Comparison of ENCODE assay signal across 20 cellular contexts in genomic region chr9:7739595-7739994, GRCh38. TPM values are rescaled to one million over a fixed set of nuclear protein-coding genes. Genes with fewer than 3 reads are reported as not detected.
DNase-seq lines count a peak whose midpoint lies in the region; ATAC-seq, FAIRE-seq and TF ChIP-seq lines count a peak whose summit lies in the region.
"Had no signal": no experiment of that assay in that cellular context is flagged by ENCODE, and none has a peak within 500 bp of the region (broad histone marks: within the 10 kb centered on the region; RNA-seq: fewer than 3 reads in every experiment).

No MANE protein-coding gene starts in this region.

- 0 out of 3 replicates have a peak, but pooled peaks cover 2% of the 10 kb centered on the region for H3K4me1 Mint-ChIP-seq in GM23338
- H3K4me1 Mint-ChIP-seq in stimulated activated naive B cell treated with anti-CD40 and anti-IgM and Interleukin-4, amounts not matched to agents 10 μg/mL and 1 μg/mL and 100 μg/mL, for 72 hours, result no peaks in the 10 kb centered on the region
- H3K4me1 Mint-ChIP-seq: B cell, IgD-negative memory B cell had no signal

- TF ChIP-seq POLR2A in HepG2 (IDR thresholded peaks at IDR 0.05; ENCODE audit: insufficient read depth in 1 of 2, low read depth in 2 of 2, low read length in 2 of 2), result no peak

- no peak for DNase-seq in GM23338 (ENCODE audit: low spot score)
- DNase-seq in HAP-1 (ENCODE audit: low spot score in 2 of 2), result peak; percentile 9 to 41
- DNase-seq in mammary epithelial cell, result no peak
- DNase-seq in stimulated activated naive B cell treated with anti-CD40 and anti-IgM and Interleukin-4, amounts not matched to agents 10 μg/mL and 1 μg/mL and 100 μg/mL, for 72 hours, result no peak
- DNase-seq in stimulated activated CD8-positive, alpha-beta memory T cell treated with anti-CD3 and anti-CD28 coated beads, Interleukin-4, amount 100 ng/mL, for 48 hours, result no peak
- no peak for DNase-seq in caudate nucleus (lab: John Stamatoyannopoulos, UW)
- DNase-seq in HepG2 (ENCODE audit: low spot score), result no peak
- DNase-seq: Calu3; CD8-positive, alpha-beta T cell; DMS 273 treated with DMSO at 0.1 percent for 48 hours; KBM-7 had no signal

- H4K20me1 ChIP-seq in GM23338 (replicated peaks; ENCODE audit: insufficient read depth), result no peaks in the 10 kb centered on the region
- no peaks in the 10 kb centered on the region for H4K20me1 ChIP-seq in mammary epithelial cell (ENCODE audit: insufficient read depth, low read length)
- no peaks in the 10 kb centered on the region for H4K20me1 ChIP-seq in HepG2 (ENCODE audit: insufficient read depth, low read length)
- H4K20me1 ChIP-seq: BLaER1 treated with 17β-estradiol and CSF1 and Interleukin-3, amounts not matched to agents 10 nM and 100 nM had no signal

- in situ Hi-C loops in HAP-1 (cut with MboI; ENCODE audit: low sequenced_read_pairs) (no loop called here), mammary epithelial cell (cut with MboI; ENCODE audit: low sequenced_read_pairs in 2 of 2) (loop anchor here in 1 of 2 donors (25.0 kb wide), 1 partner anchor 102 kb away; no protein-coding TSS in a partner anchor), HepG2 (cut with HindIII; ENCODE audit: extremely low pct_ligation_motif_present, low pct_unique_long_range_greater_than_20kb) (no loop called here)

- no peak overlapping the region for H3K27ac ChIP-seq in GM23338 (ENCODE audit: low read depth)
- no peak overlapping the region for H3K27ac ChIP-seq in mammary epithelial cell (ENCODE audit: insufficient read depth, low read depth, low read length)
- H3K27ac ChIP-seq in caudate nucleus (ENCODE audit: low read depth, low read length), result no peak overlapping the region
- no peak overlapping the region for H3K27ac ChIP-seq in HepG2 (ENCODE audit: extremely low read length, insufficient read depth, low read length)
- H3K27ac ChIP-seq: BLaER1 treated with 17β-estradiol and CSF1 and Interleukin-3, amounts not matched to agents 10 nM and 100 nM; HL-60 had no signal

- H3K27me3 ChIP-seq in GM23338 (ENCODE audit: insufficient read depth), result no peaks in the 10 kb centered on the region
- H3K27me3 ChIP-seq in HAP-1 (ENCODE audit: low read depth), result no peaks in the 10 kb centered on the region
- no peaks in the 10 kb centered on the region for H3K27me3 ChIP-seq in mammary epithelial cell (ENCODE audit: insufficient read depth, low read length)
- H3K27me3 ChIP-seq in HepG2 (ENCODE audit: control insufficient read depth in 1 of 2, insufficient read depth in 2 of 2, low read length in 2 of 2), result no peaks in the 10 kb centered on the region
- H3K27me3 ChIP-seq: BLaER1 treated with 17β-estradiol and CSF1 and Interleukin-3, amounts not matched to agents 10 nM and 100 nM had no signal

- H3K4me2 ChIP-seq in GM23338 (no peak overlapping the region), mammary epithelial cell (ENCODE audit: insufficient read depth, low read depth, low read length) (no peak overlapping the region), HepG2 (ENCODE audit: low read depth, low read length) (no peak overlapping the region)
- H3K4me2 ChIP-seq: BLaER1 treated with 17β-estradiol and CSF1 and Interleukin-3, amounts not matched to agents 10 nM and 100 nM had no signal

- no peak overlapping the region for H2AFZ ChIP-seq in GM23338
- no peak overlapping the region for H2AFZ ChIP-seq in mammary epithelial cell (ENCODE audit: low read depth, low read length)
- H2AFZ ChIP-seq in HepG2 (ENCODE audit: low read length), result no peak overlapping the region

- peaks cover 8% of the 10 kb centered on the region; the same call in 1 of the 2 replicates for H3K4me1 ChIP-seq in GM23338 (ENCODE audit: insufficient read depth)
- peaks cover 11% of the 10 kb centered on the region for H3K4me1 ChIP-seq in HAP-1
- H3K4me1 ChIP-seq in mammary epithelial cell (ENCODE audit: insufficient read depth, low read length), result no peaks in the 10 kb centered on the region
- no peaks in the 10 kb centered on the region for H3K4me1 ChIP-seq in HepG2 (ENCODE audit: insufficient read depth, low read length)
- H3K4me1 ChIP-seq: BLaER1 treated with 17β-estradiol and CSF1 and Interleukin-3, amounts not matched to agents 10 nM and 100 nM had no signal

- H3K27me3 Mint-ChIP-seq in GM23338 (ENCODE audit: insufficient read depth, low read depth, poor library complexity), result no peaks in the 10 kb centered on the region
- H3K27me3 Mint-ChIP-seq in stimulated activated naive B cell treated with anti-CD40 and anti-IgM and Interleukin-4, amounts not matched to agents 10 μg/mL and 1 μg/mL and 100 μg/mL, for 72 hours, result peaks cover 4 to 6% of the 10 kb centered on the region in 2 donors
- H3K27me3 Mint-ChIP-seq: IgD-negative memory B cell had no signal

- no peaks in the 10 kb centered on the region; the same call in 1 of the 2 replicates for H3K9me3 ChIP-seq in HAP-1
- no peaks in the 10 kb centered on the region for H3K9me3 ChIP-seq in mammary epithelial cell (replicated peaks; ENCODE audit: insufficient read depth, low read length)
- H3K9me3 ChIP-seq in HepG2 (ENCODE audit: low read length), result no peaks in the 10 kb centered on the region

- dilution Hi-C loops in mammary epithelial cell (cut with HindIII; ENCODE audit: low sequenced_read_pairs), result no loop called here

- H3K9ac ChIP-seq in mammary epithelial cell (ENCODE audit: insufficient read depth, low read length) (no peak overlapping the region), HepG2 (ENCODE audit: insufficient read depth, low read depth, low read length) (no peak overlapping the region)
- H3K9ac ChIP-seq: BLaER1 treated with 17β-estradiol and CSF1 and Interleukin-3, amounts not matched to agents 10 nM and 100 nM had no signal

- BruUV-seq in mammary epithelial cell (replicated peaks; lab: Mats Ljungman, UMichigan), result TSS peak; percentile 93
- BruUV-seq in HepG2 (replicated peaks; lab: Mats Ljungman, UMichigan), result no TSS peak

- 64% methylated on average over 2 of the region's 2 CpGs for WGBS in mammary epithelial cell (ENCODE audit: low coverage, missing lambda C conversion rate)
- 21% methylated on average over 2 of the region's 2 CpGs for WGBS in HepG2 (ENCODE audit: low lambda C conversion rate)

- H3F3A ChIP-seq in GM23338 (replicated peaks; ENCODE audit: low read depth), result no peaks in the 10 kb centered on the region

- intact Hi-C loops in mammary epithelial cell (cut with micrococcal nuclease), result no loop called here
- intact Hi-C loops in HepG2 (cut with micrococcal nuclease; ENCODE audit: unreplicated experiment), result loop anchor here (10.0 kb wide), 1 partner anchor 105 kb away; no protein-coding TSS in a partner anchor

- H3K79me2 ChIP-seq in GM23338 (replicated peaks; ENCODE audit: insufficient read depth) (no peaks in the 10 kb centered on the region), mammary epithelial cell (ENCODE audit: insufficient read depth, low read length) (no peaks in the 10 kb centered on the region), HepG2 (ENCODE audit: insufficient read depth, low read length) (no peaks in the 10 kb centered on the region)

- CTCF ChIA-PET in mammary epithelial cell (lab: Charles Lee; ENCODE audit: low non-redundant PET), result no interaction called here
- CTCF ChIA-PET in HepG2 (lab: Yijun Ruan, JAX; ENCODE audit: low intra/inter-chr PET ratio, low total read pairs), result no interaction called here

- ATAC-seq in GM23338 (no peak), HepG2 (no peak)
- ATAC-seq in stimulated activated naive B cell treated with anti-CD40 and anti-IgM and Interleukin-4, amounts not matched to agents 10 μg/mL and 1 μg/mL and 100 μg/mL, for 72 hours (replicated peaks), result peak; percentile 19 to 66
- ATAC-seq: CD8-positive, alpha-beta T cell had no signal

- H3K9me3 Mint-ChIP-seq in GM23338, result no peaks in the 10 kb centered on the region
- no peaks in the 10 kb centered on the region for H3K9me3 Mint-ChIP-seq in stimulated activated naive B cell treated with anti-CD40 and anti-IgM and Interleukin-4, amounts not matched to agents 10 μg/mL and 1 μg/mL and 100 μg/mL, for 72 hours
- H3K9me3 Mint-ChIP-seq: CD8-positive, alpha-beta T cell had no signal

- H3K9me2 ChIP-seq in GM23338 (ENCODE audit: insufficient read depth), result no peaks in the 10 kb centered on the region

- TF ChIP-seq CTCF in GM23338 (conservative IDR thresholded peaks at IDR 0.05; ENCODE audit: low read depth in 2 of 2) (no peak), mammary epithelial cell (conservative IDR thresholded peaks at IDR 0.05 in 1 of 2, IDR thresholded peaks at IDR 0.05 in 1 of 2; ENCODE audit: extremely low read depth in 1 of 2, insufficient read depth in 1 of 2, low read depth in 1 of 2, low read length in 2 of 2) (no peak), HepG2 (CRISPR knock-in tag; IDR thresholded peaks at IDR 0.05) (no peak)

- H3K4me3 ChIP-seq in GM23338 (no peak overlapping the region), HAP-1 (no peak overlapping the region), mammary epithelial cell (replicated peaks in 1 of 3; ENCODE audit: insufficient read depth in 1 of 3, low read depth in 2 of 3, low read length in 3 of 3) (no peak overlapping the region), HepG2 (replicated peaks in 1 of 3; ENCODE audit: insufficient read depth in 1 of 3, low read depth in 2 of 3, low read length in 3 of 3) (no peak overlapping the region)
- H3K4me3 ChIP-seq: BLaER1 treated with 17β-estradiol and CSF1 and Interleukin-3, amounts not matched to agents 10 nM and 100 nM had no signal

- POLR2A ChIA-PET in HepG2 (lab: Yijun Ruan, JAX), result no interaction called here

- FAIRE-seq in HepG2 (lab: Jason Lieb, UNC), result no peak
- FAIRE-seq: G401.6, GM12891, GM19239, H54, HTR-8/SVneo had no signal

- no peak overlapping the region for H3K4me3 Mint-ChIP-seq in GM23338
- H3K4me3 Mint-ChIP-seq in stimulated activated naive B cell treated with anti-CD40 and anti-IgM and Interleukin-4, amounts not matched to agents 10 μg/mL and 1 μg/mL and 100 μg/mL, for 72 hours, result no peak overlapping the region
- H3K4me3 Mint-ChIP-seq: B cell; CD8-positive, alpha-beta T cell; IgD-negative memory B cell had no signal

- H3K36me3 ChIP-seq in GM23338 (ENCODE audit: insufficient read depth) (no peaks in the 10 kb centered on the region), HAP-1 (replicated peaks) (no peaks in the 10 kb centered on the region), mammary epithelial cell (ENCODE audit: insufficient read depth, low read length) (no peaks in the 10 kb centered on the region), HepG2 (replicated peaks in 1 of 2; ENCODE audit: control insufficient read depth in 1 of 2, insufficient read depth in 2 of 2, low read length in 2 of 2) (no peaks in the 10 kb centered on the region)
- H3K36me3 ChIP-seq: BLaER1 treated with 17β-estradiol and CSF1 and Interleukin-3, amounts not matched to agents 10 nM and 100 nM had no signal

- TF ChIP-seq EP300 in HepG2 (IDR thresholded peaks at IDR 0.05; ENCODE audit: low read depth in 2 of 2, low read length in 2 of 2) (no peak), HepG2 (CRISPR knock-in tag; IDR thresholded peaks at IDR 0.05; ENCODE audit: borderline replicate concordance) (no peak)

- no peak overlapping the region; the same call in 1 of the 2 replicates for H3K27ac Mint-ChIP-seq in GM23338
- peak overlapping the region; percentile 51 for H3K27ac Mint-ChIP-seq in stimulated activated naive B cell treated with anti-CD40 and anti-IgM and Interleukin-4, amounts not matched to agents 10 μg/mL and 1 μg/mL and 100 μg/mL, for 72 hours
- H3K27ac Mint-ChIP-seq: B cell; CD8-positive, alpha-beta T cell; IgD-negative memory B cell had no signal

- no peaks in the 10 kb centered on the region for H3K36me3 Mint-ChIP-seq in GM23338 (ENCODE audit: low read depth)
- H3K36me3 Mint-ChIP-seq in stimulated activated naive B cell treated with anti-CD40 and anti-IgM and Interleukin-4, amounts not matched to agents 10 μg/mL and 1 μg/mL and 100 μg/mL, for 72 hours, result no peaks in the 10 kb centered on the region
- H3K36me3 Mint-ChIP-seq: CD8-positive, alpha-beta T cell had no signal

- no peak for TF ChIP-seq RAD21 in HepG2 (CRISPR knock-in tag; IDR thresholded peaks at IDR 0.05)

RNA-seq across cellular contexts. Expression of gene DMAC1, which starts 60.0 kb away (rescaled TPM):
- 24.6 and 26.3 TPM in 2 replicates for total RNA-seq in GM23338 (2014; rRNA removed; shearing (Covaris generic))
- polyA plus RNA-seq in GM23338 (2016; fragmentation: Nextera tagmentation; extraction: Ambion mirVana) (116 and 125 TPM in 2 replicates), mammary epithelial cell (15.2 TPM), HepG2 (2011; rRNA removed) (42.9 and 44.3 TPM in 2 replicates)
- total RNA-seq in mammary epithelial cell (10 to 100 TPM; 10.0 to 62.8 TPM), HepG2 (2016; rRNA removed; fragmentation: Illumina TruSeq; extraction: Trizol) (72.9 and 98.5 TPM in 2 replicates)
- 20.1 TPM for polyA minus RNA-seq in mammary epithelial cell
- 15.8 and 17.0 TPM in 2 replicates for total RNA-seq in HepG2 (2016; cell fraction: cytosol; rRNA removed; fragmentation: Illumina TruSeq; extraction: Trizol; ENCODE audit: low read depth)
- total RNA-seq in HepG2 (2016; cell fraction: insoluble cytoplasmic fraction; rRNA removed; fragmentation: Illumina TruSeq; extraction: Trizol), result 74.7 and 108 TPM in 2 replicates
- 28.9 and 34.9 TPM in 2 replicates for total RNA-seq in HepG2 (2016; cell fraction: membrane; rRNA removed; fragmentation: Illumina TruSeq; extraction: Trizol)
- total RNA-seq in HepG2 (2016; cell fraction: nucleus; rRNA removed; fragmentation: Illumina TruSeq; extraction: Trizol), result 27.3 and 33.1 TPM in 2 replicates
- polyA plus RNA-seq in HepG2 (2011; cell fraction: cytosol; rRNA removed), result 11.1 and 15.4 TPM in 2 replicates
- polyA plus RNA-seq in HepG2 (2011; cell fraction: nucleus; rRNA removed), result 7.1 and 9.1 TPM in 2 replicates
- 48.3 and 52.6 TPM in 2 replicates for polyA plus RNA-seq in HepG2 (2012)
- polyA plus RNA-seq in HepG2 (2016; cell fraction: cytosol; fragmentation: Illumina TruSeq; extraction: Trizol; ENCODE audit: low read depth), result 16.1 and 19.8 TPM in 2 replicates
- 76.6 and 86.3 TPM in 2 replicates for polyA plus RNA-seq in HepG2 (2016; cell fraction: insoluble cytoplasmic fraction; fragmentation: Illumina TruSeq; extraction: Trizol; ENCODE audit: low read depth)
- polyA plus RNA-seq in HepG2 (2016; cell fraction: membrane; fragmentation: Illumina TruSeq; extraction: Trizol; ENCODE audit: low read depth), result 22.6 and 23.6 TPM in 2 replicates
- 40.0 and 44.8 TPM in 2 replicates for polyA plus RNA-seq in HepG2 (2016; cell fraction: nucleus; fragmentation: Illumina TruSeq; extraction: Trizol; ENCODE audit: insufficient read depth, low read depth)
- polyA minus RNA-seq in HepG2 (2011; rRNA and poly(A)+ RNA removed; ENCODE audit: low replicate concordance), result 11.3 and 19.8 TPM in 2 replicates
- 11.5 and 15.9 TPM in 2 replicates for polyA minus RNA-seq in HepG2 (2011; cell fraction: cytosol; rRNA and poly(A)+ RNA removed)
- 11.6 and 12.6 TPM in 2 replicates for polyA minus RNA-seq in HepG2 (2011; cell fraction: nucleus; rRNA and poly(A)+ RNA removed)

Comparison
In these comparisons a context has a peak if more than half of its experiments do, and no peak if none do; other contexts are left out.
1. ATAC-seq: peak in stimulated activated naive B cell treated with anti-CD40 and anti-IgM and Interleukin-4, amounts not matched to agents 10 μg/mL and 1 μg/mL and 100 μg/mL, for 72 hours (2 of 2); none in GM23338 (single experiment) and HepG2 (single experiment).
2. DNase-seq: peak in HAP-1 (2 of 2); none in GM23338 (single experiment), mammary epithelial cell (single experiment), stimulated activated naive B cell treated with anti-CD40 and anti-IgM and Interleukin-4, amounts not matched to agents 10 μg/mL and 1 μg/mL and 100 μg/mL, for 72 hours (single experiment), stimulated activated CD8-positive, alpha-beta memory T cell treated with anti-CD3 and anti-CD28 coated beads, Interleukin-4, amount 100 ng/mL, for 48 hours (single experiment), caudate nucleus (0 of 61) and HepG2 (single experiment).